ENCODE assay signal across 9 cellular contexts in the genomic region with DNA sequence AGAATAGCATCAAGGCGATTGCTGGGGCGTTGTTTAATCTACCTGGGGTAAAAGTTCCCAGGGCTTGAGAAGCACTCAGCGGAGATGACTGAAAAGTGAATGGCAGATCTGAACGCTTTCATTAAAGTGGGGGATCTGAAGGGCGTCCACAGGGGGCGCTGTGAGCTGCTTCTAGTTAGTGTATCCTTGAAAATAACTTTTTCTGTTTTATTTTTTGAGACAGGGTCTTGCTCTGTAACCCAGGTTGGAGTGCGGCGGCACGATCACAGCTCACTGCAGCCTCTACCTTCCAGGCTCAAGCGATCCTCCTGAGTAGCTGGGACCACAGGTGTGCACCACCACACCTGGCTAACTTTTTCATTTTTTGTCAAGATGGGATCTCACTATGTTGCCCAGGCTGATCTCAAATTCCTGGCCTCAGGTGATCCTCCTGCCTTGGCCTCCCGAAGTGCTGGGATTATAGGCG.
A peak's percentile ranks its signal among the peaks of the same experiment; 100 is the strongest.
DNase-seq lines count a peak whose midpoint lies in the region; ATAC-seq and TF ChIP-seq lines count a peak whose summit lies in the region.
"Had no signal": no experiment of that assay in that cellular context is flagged by ENCODE, and none has a peak within 500 bp of the region (broad histone marks: within the 10 kb centered on the region; RNA-seq: fewer than 3 reads in every experiment).

No MANE protein-coding gene starts in this region.

- H3F3A ChIP-seq in SK-N-SH (replicated peaks; ENCODE audit: insufficient read depth) (peaks cover 5% of the 10 kb centered on the region), OCI-LY1 (ENCODE audit: insufficient read depth, low read length) (no peaks in the 10 kb centered on the region)

- WGBS in SK-N-SH (ENCODE audit: low lambda C conversion rate) = 87% methylated on average over 12 of the region's 12 CpGs

- H3K9me3 ChIP-seq in SK-N-SH (no peaks in the 10 kb centered on the region), OCI-LY1 (ENCODE audit: low read length) (no peaks in the 10 kb centered on the region)

- no peak overlapping the region for H2AFZ ChIP-seq in SK-N-SH (ENCODE audit: low read depth)
- no peak overlapping the region for H2AFZ ChIP-seq in OCI-LY1 (ENCODE audit: low read length)

- no peaks in the 10 kb centered on the region for H3K27me3 ChIP-seq in SK-N-SH (ENCODE audit: insufficient read depth)
- H3K27me3 ChIP-seq in OCI-LY1 (ENCODE audit: insufficient read depth, low read length) = no peaks in the 10 kb centered on the region

- H3K9ac ChIP-seq in SK-N-SH = no peak overlapping the region
- no peak overlapping the region for H3K9ac ChIP-seq in OCI-LY1 (ENCODE audit: low read length)

- ATAC-seq in SK-N-SH treated with all-trans-retinoic acid at 6 μM for 48 hours (no peak), HG03342 (IDR thresholded peaks at IDR 0.05; ENCODE audit: unreplicated experiment) (no peak), HG02571 (IDR thresholded peaks at IDR 0.05; ENCODE audit: unreplicated experiment) (no peak)

- peaks cover 24 to 26% of the 10 kb centered on the region in 2 experiments for H3K36me3 ChIP-seq in SK-N-SH (replicated peaks in 1 of 2; ENCODE audit: control insufficient read depth in 1 of 2, insufficient read depth in 2 of 2, low read length in 1 of 2)
- peaks cover 69% of the 10 kb centered on the region for H3K36me3 ChIP-seq in OCI-LY1 (ENCODE audit: insufficient read depth, low read length)

- peak; percentile 46 for TF ChIP-seq RAD21 in SK-N-SH (IDR thresholded peaks at IDR 0.05; ENCODE audit: low read length)

- peak; percentile 75 for DNase-seq in SK-N-SH
- peak; percentile 47 for DNase-seq in coronary artery (ENCODE audit: low spot score)
- peak; percentile 54 for DNase-seq in stimulated activated CD4-positive, alpha-beta T cell treated with anti-CD3 and anti-CD28 coated beads, Interleukin-4, amount 100 ng/mL, for 1 hour
- DNase-seq in midbrain (lab: John Stamatoyannopoulos, UW) = no peak
- DNase-seq: NCI-H526 treated with DMSO at 0.1 percent for 48 hours had no signal

- no peak for TF ChIP-seq EP300 in SK-N-SH (IDR thresholded peaks at IDR 0.05; ENCODE audit: borderline replicate concordance in 1 of 2, low read depth in 1 of 2, low read length in 1 of 2)

- H3K79me2 ChIP-seq in SK-N-SH (ENCODE audit: insufficient read depth) (no peaks in the 10 kb centered on the region), OCI-LY1 (ENCODE audit: insufficient read depth, low read length) (no peaks in the 10 kb centered on the region)

- peak; percentile 79 for TF ChIP-seq CTCF in SK-N-SH (IDR thresholded peaks at IDR 0.05)
- TF ChIP-seq CTCF in OCI-LY1 (IDR thresholded peaks at IDR 0.05; ENCODE audit: low read length) = peak; percentile 59
- TF ChIP-seq CTCF in coronary artery (IDR thresholded peaks at IDR 0.05) = peak; percentile 24

- no peak overlapping the region for H3K27ac ChIP-seq in SK-N-SH (ENCODE audit: low read depth in 2 of 2, low read length in 1 of 2)
- no peak overlapping the region for H3K27ac ChIP-seq in OCI-LY1 (ENCODE audit: low read depth, low read length, poor library complexity, severe bottlenecking)
- no peak overlapping the region for H3K27ac ChIP-seq in coronary artery

- no peaks in the 10 kb centered on the region for H4K20me1 ChIP-seq in SK-N-SH (ENCODE audit: insufficient read depth)
- H4K20me1 ChIP-seq in OCI-LY1 (ENCODE audit: insufficient read depth, low read length) = no peaks in the 10 kb centered on the region

- no peaks in the 10 kb centered on the region for H3K9me2 ChIP-seq in SK-N-SH
- no peaks in the 10 kb centered on the region for H3K9me2 ChIP-seq in OCI-LY1 (ENCODE audit: low read depth, low read length)

- no peak overlapping the region for H3K4me2 ChIP-seq in SK-N-SH
- no peak overlapping the region for H3K4me2 ChIP-seq in OCI-LY1 (ENCODE audit: low read length)

- H3K4me1 ChIP-seq in SK-N-SH (ENCODE audit: control insufficient read depth in 1 of 2, insufficient read depth in 2 of 2, low read depth in 1 of 2, low read length in 1 of 2) (peaks cover 0 to 9% of the 10 kb centered on the region in 2 experiments; a peak in 1 of 4 replicates), OCI-LY1 (ENCODE audit: insufficient read depth, low read length, severe bottlenecking) (no peaks in the 10 kb centered on the region)

- POLR2A ChIA-PET in SK-N-SH (lab: Yijun Ruan, JAX) = no interaction called here

- CTCF ChIA-PET in SK-N-SH (lab: Yijun Ruan, JAX) = interaction anchor here (0.6 to 21.9 kb wide), 11 partner anchors 12 to 512 kb away, joined by 3 to 566 read pairs (median 4); no protein-coding TSS in a partner anchor

- no peak overlapping the region for H3K4me3 ChIP-seq in SK-N-SH (ENCODE audit: low read depth in 2 of 2, low read length in 1 of 2)
- no peak overlapping the region for H3K4me3 ChIP-seq in OCI-LY1 (ENCODE audit: low read depth, low read length, poor library complexity, severe bottlenecking)
- H3K4me3 ChIP-seq in coronary artery = no peak overlapping the region

TF ChIP-seq in SK-N-SH, 30 proteins besides CTCF, POLR2A, EP300 and RAD21:
- TF ChIP-seq SMC3 (IDR thresholded peaks at IDR 0.05; ENCODE audit: low read depth, low read length) (peak; percentile 6; the same call in 1 of the 2 replicates), GABPA (IDR thresholded peaks at IDR 0.05; ENCODE audit: low read depth) (no peak)

TF ChIP-seq in SK-N-SH treated with all-trans-retinoic acid at 6 μM for 48 hours, 23 proteins besides CTCF, POLR2A, EP300 and RAD21 (continues in another document):
- no peak for TF ChIP-seq RARB (CRISPR knock-in tag; IDR thresholded peaks at IDR 0.05)
- no peak for TF ChIP-seq ZC3H10 (CRISPR knock-in tag; IDR thresholded peaks at IDR 0.05)
- TF ChIP-seq CREB5 (CRISPR knock-in tag; IDR thresholded peaks at IDR 0.05; ENCODE audit: low read depth) = no peak
- no peak for TF ChIP-seq ZNF70 (CRISPR knock-in tag; IDR thresholded peaks at IDR 0.05)
- TF ChIP-seq, protein P1, sequence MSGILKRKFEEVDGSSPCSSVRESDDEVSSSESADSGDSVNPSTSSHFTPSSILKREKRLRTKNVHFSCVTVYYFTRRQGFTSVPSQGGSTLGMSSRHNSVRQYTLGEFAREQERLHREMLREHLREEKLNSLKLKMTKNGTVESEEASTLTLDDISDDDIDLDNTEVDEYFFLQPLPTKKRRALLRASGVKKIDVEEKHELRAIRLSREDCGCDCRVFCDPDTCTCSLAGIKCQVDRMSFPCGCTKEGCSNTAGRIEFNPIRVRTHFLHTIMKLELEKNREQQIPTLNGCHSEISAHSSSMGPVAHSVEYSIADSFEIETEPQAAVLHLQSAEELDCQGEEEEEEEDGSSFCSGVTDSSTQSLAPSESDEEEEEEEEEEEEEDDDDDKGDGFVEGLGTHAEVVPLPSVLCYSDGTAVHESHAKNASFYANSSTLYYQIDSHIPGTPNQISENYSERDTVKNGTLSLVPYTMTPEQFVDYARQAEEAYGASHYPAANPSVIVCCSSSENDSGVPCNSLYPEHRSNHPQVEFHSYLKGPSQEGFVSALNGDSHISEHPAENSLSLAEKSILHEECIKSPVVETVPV (CRISPR knock-in tag; IDR thresholded peaks at IDR 0.05) = no peak
- TF ChIP-seq TSHZ2 (CRISPR knock-in tag; IDR thresholded peaks at IDR 0.05) = no peak
- TF ChIP-seq ESRRG (CRISPR knock-in tag; IDR thresholded peaks at IDR 0.05) = no peak
- TF ChIP-seq ZNF565 (CRISPR knock-in tag; conservative IDR thresholded peaks at IDR 0.05; ENCODE audit: low read depth) = no peak
- no peak for TF ChIP-seq ARNTL (CRISPR knock-in tag; IDR thresholded peaks at IDR 0.05; ENCODE audit: borderline replicate concordance, low read depth)
- no peak for TF ChIP-seq ZFP30 (CRISPR knock-in tag; IDR thresholded peaks at IDR 0.05)

Comparison
In these comparisons a context has a peak if more than half of its experiments do, and no peak if none do; other contexts are left out.
1. CTCF ChIP-seq: peak in every context shown above with its lines; median percentile 79 in SK-N-SH; 59 in OCI-LY1; 24 in coronary artery.